Comparison of ENCODE assay signal across 21 cellular contexts in the genomic region with DNA sequence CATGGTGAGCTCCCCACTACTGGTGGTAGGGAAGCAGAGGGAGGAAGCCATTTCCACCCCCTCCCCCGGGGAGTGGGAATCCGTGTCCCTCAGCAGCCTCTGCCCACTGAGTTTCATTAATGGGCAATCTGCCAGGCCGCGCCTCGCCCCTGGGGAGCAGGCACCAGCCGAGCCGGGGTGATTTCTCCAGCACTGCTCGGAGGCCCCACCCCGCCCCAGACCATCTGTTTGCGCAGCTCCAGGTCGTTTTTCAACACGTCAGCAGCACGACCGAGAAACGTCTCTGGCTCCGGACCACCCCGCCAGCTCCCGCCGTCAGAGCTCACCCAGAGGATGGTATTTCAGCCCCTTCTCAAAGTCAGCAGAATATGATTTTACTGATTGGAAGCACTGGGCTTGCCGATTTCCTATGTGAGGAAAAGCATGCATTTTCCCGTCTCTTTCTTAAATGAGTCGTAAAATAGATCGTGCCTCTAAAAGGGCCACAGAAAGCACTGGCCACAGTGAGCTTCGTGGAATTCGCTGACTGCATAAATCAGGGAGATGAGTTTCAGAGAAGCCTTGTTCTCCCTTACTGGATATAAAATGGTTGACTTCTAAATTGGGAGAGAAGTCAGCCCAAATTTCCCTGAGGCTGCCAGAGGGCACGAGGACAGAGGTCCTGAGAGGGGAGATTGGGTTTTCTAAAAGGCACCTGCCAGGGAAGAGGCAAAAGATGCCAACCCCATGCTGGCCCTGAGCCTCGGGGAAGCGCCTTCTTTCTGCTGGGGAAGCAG. TPM values are rescaled to one million over a fixed set of nuclear protein-coding genes. Genes with fewer than 3 reads are reported as not detected.
DNase-seq lines count a peak whose midpoint lies in the region; ATAC-seq and TF ChIP-seq lines count a peak whose summit lies in the region.
"Had no signal": no experiment of that assay in that cellular context is flagged by ENCODE, and none has a peak within 500 bp of the region (broad histone marks: within the 10 kb centered on the region; RNA-seq: fewer than 3 reads in every experiment).

No MANE protein-coding gene starts in this region.

- H3K9me3 ChIP-seq in SJCRH30 (replicated peaks) (0 out of 2 replicates have a peak, but pooled peaks cover 2% of the 10 kb centered on the region), gastrocnemius medialis (no peaks in the 10 kb centered on the region), thyroid gland (no peaks in the 10 kb centered on the region)
- H3K9me3 ChIP-seq: lower lobe of right lung, pancreas, upper lobe of left lung had no signal

- in situ Hi-C loops in gastrocnemius medialis (cut with MboI; ENCODE audit: low sequenced_read_pairs in 4 of 4) = no loop called here

- H3K36me3 ChIP-seq in SJCRH30 (no peaks in the 10 kb centered on the region), gastrocnemius medialis (no peaks in the 10 kb centered on the region), thyroid gland (no peaks in the 10 kb centered on the region)
- H3K36me3 ChIP-seq: lower lobe of right lung, pancreas, upper lobe of left lung had no signal

- H3K4me1 ChIP-seq in SJCRH30 (peaks cover 20% of the 10 kb centered on the region), gastrocnemius medialis (peaks cover 14 to 36% of the 10 kb centered on the region in 2 donors), thyroid gland (peaks cover 0 to 14% of the 10 kb centered on the region in 2 donors)
- H3K4me1 ChIP-seq: lower lobe of right lung, pancreas, upper lobe of left lung had no signal

- 66 to 80% methylated on average over 17 to 23 of the region's 28 CpGs for WGBS in thyroid gland, 2 donors

- TF ChIP-seq CTCF in gastrocnemius medialis (IDR thresholded peaks at IDR 0.05 in 4 of 5, conservative IDR thresholded peaks at IDR 0.05 in 1 of 5) (no peak), thyroid gland (IDR thresholded peaks at IDR 0.05) (no peak)

- ATAC-seq in gastrocnemius medialis = peak in 1 of 2 donors; percentile 79
- ATAC-seq: activated CD4-positive, alpha-beta T cell treated with anti-CD3 and anti-CD28 coated beads for 36 hours; K562; lower lobe of right lung had no signal

- H3K4me3 ChIP-seq in SJCRH30 (no peak overlapping the region), gastrocnemius medialis (peak overlapping the region in 3 of 4 donors; percentile 6 to 16 (median 10)), thyroid gland (replicated peaks in 1 of 3) (no peak overlapping the region)
- H3K4me3 ChIP-seq: coronary artery, K562, lower lobe of right lung, pancreas, upper lobe of left lung had no signal

- DNase-seq in NCI-H1436 (lab: John Stamatoyannopoulos, UW) (peak; percentile 62), NCI-H1436 treated with DMSO at 0.1 percent for 48 hours (lab: John Stamatoyannopoulos, UW) (no peak), NCI-H1092 treated with DMSO at 0.1 percent for 48 hours (lab: John Stamatoyannopoulos, UW) (peak; percentile 59), SJCRH30 (peak; percentile 71 to 74), gastrocnemius medialis (peak in 1 of 2 donors; percentile 76), occipital lobe (lab: John Stamatoyannopoulos, UW) (no peak), thyroid gland (no peak), putamen (ENCODE audit: low spot score) (no peak)
- DNase-seq: activated CD4-positive, alpha-beta T cell treated with anti-CD3 and anti-CD28 coated beads for 36 hours; C1 segment of cervical spinal cord; DMS53; hippocampal formation; islet precursor cell; lower lobe of right lung; NCI-H2081 treated with DMSO at 0.1 percent for 48 hours; small intestine; stimulated activated CD4-positive, alpha-beta T cell treated with anti-CD3 and anti-CD28 coated beads, Interleukin-4, amount 100 ng/mL, for 24 hours; upper lobe of left lung had no signal

- TF ChIP-seq POLR2A in gastrocnemius medialis (IDR thresholded peaks at IDR 0.05) (no peak), thyroid gland (IDR thresholded peaks at IDR 0.05) (no peak)

- intact Hi-C loops in gastrocnemius medialis (cut with DNase I; ENCODE audit: low total_unique reads) (loop anchor here (5.0 kb wide), 1 partner anchor 47 kb away; a partner anchor contains a TSS), thyroid gland (cut with DNase I) (no loop called here)

- H3K27me3 ChIP-seq in SJCRH30 (no peaks in the 10 kb centered on the region; the same call in 1 of the 2 replicates), gastrocnemius medialis (no peaks in the 10 kb centered on the region), thyroid gland (no peaks in the 10 kb centered on the region)
- H3K27me3 ChIP-seq: pancreas, upper lobe of left lung had no signal

- H3K27ac ChIP-seq in SJCRH30 (no peak overlapping the region), gastrocnemius medialis (peak overlapping the region; percentile 47 to 83 (median 73)), thyroid gland (no peak overlapping the region)
- H3K27ac ChIP-seq: coronary artery, lower lobe of right lung, pancreas, upper lobe of left lung had no signal

RNA-seq across cellular contexts. Expression of a gene that starts 47.0 kb away (rescaled TPM):
- total RNA-seq in SJCRH30 (2014; rRNA removed; shearing (Covaris generic)) = not detected in 2 replicates
- total RNA-seq in gastrocnemius medialis (1 to 10 TPM; 3.4 to 8.5 (median 6.7) TPM), occipital lobe (77.8 TPM), thyroid gland (10 to 100 TPM in 3 of 4 donors, 1 to 10 TPM in 1; 7.2 to 25.8 (median 17.4) TPM)
- total RNA-seq: activated CD4-positive, alpha-beta T cell treated with anti-CD3 and anti-CD28 coated beads for 36 hours; K562 had no signal

Comparison
In these comparisons a context has a peak if more than half of its experiments do, and no peak if none do; other contexts are left out.
1. DNase-seq: peak in NCI-H1436 (single experiment), NCI-H1092 treated with DMSO at 0.1 percent for 48 hours (single experiment) and SJCRH30 (2 of 2); none in NCI-H1436 treated with DMSO at 0.1 percent for 48 hours (single experiment), occipital lobe (single experiment), thyroid gland (0 of 2) and putamen (single experiment).
2. H3K27ac ChIP-seq: peak in gastrocnemius medialis (4 of 4); none in SJCRH30 (single experiment) and thyroid gland (0 of 3).
3. H3K4me3 ChIP-seq: peak in gastrocnemius medialis (3 of 4); none in SJCRH30 (single experiment) and thyroid gland (0 of 3).